Comparison of ENCODE assay signal across 8 cellular contexts in genomic region chr11:65861165-65861505, GRCh38. TPM values are rescaled to one million over a fixed set of nuclear protein-coding genes. Genes with fewer than 3 reads are reported as not detected.
A peak's percentile ranks its signal among the peaks of the same experiment; 100 is the strongest.
DNase-seq lines count a peak whose midpoint lies in the region.

No MANE protein-coding gene starts in this region.

- no peaks in the 10 kb centered on the region for H3K9me3 ChIP-seq in stomach smooth muscle (ENCODE audit: control insufficient read depth in 2 of 2, low read length in 2 of 2)

- H3K9ac ChIP-seq in stomach smooth muscle (ENCODE audit: low read length in 2 of 2): peak overlapping the region; percentile 85 to 98

- peaks cover 41 to 47% of the 10 kb centered on the region in 2 donors for H3K4me1 Mint-ChIP-seq in immature natural killer cell

- H3K27ac Mint-ChIP-seq in immature natural killer cell: peak overlapping the region in 5 of 6 donors; percentile 76 to 98 (median 82)

- peaks cover 10 to 21% (median 18%) of the 10 kb centered on the region in 3 donors for H3K27me3 Mint-ChIP-seq in immature natural killer cell (ENCODE audit: low read depth in 3 of 3)

- peak overlapping the region; percentile 80 for H3K27ac ChIP-seq in adipose tissue (ENCODE audit: low read depth, low read length)
- peak overlapping the region; percentile 100 for H3K27ac ChIP-seq in stomach smooth muscle (ENCODE audit: low read length)

- DNase-seq in NCI-H146 (lab: John Stamatoyannopoulos, UW): peak; percentile 42
- DNase-seq in NCI-H146 treated with DMSO at 0.1 percent for 48 hours (lab: John Stamatoyannopoulos, UW; ENCODE audit: unreplicated experiment): no peak
- DNase-seq in immature natural killer cell: no peak
- DNase-seq in MV-4-11 (lab: John Stamatoyannopoulos, UW): no peak
- DNase-seq in effector CD4-positive, alpha-beta T cell: no peak
- DNase-seq in stimulated activated CD4-positive, alpha-beta T cell treated with anti-CD3 and anti-CD28 coated beads, Interleukin-2, amount 100 ng/mL, for 24 hours: no peak

- H3K36me3 Mint-ChIP-seq in immature natural killer cell: peaks cover 9 to 16% (median 9%) of the 10 kb centered on the region in 3 donors

- H3K27me3 ChIP-seq in stomach smooth muscle (ENCODE audit: control insufficient read depth in 1 of 2, insufficient read depth in 2 of 2, low read length in 2 of 2): no peaks in the 10 kb centered on the region

- H3K9me3 Mint-ChIP-seq in immature natural killer cell: no peaks in the 10 kb centered on the region

- H3K4me3 ChIP-seq in stomach smooth muscle (ENCODE audit: low read length in 2 of 2): peak overlapping the region; percentile 87 to 98

- peak overlapping the region; percentile 91 to 98 (median 94) for H3K4me3 Mint-ChIP-seq in immature natural killer cell

- 10 to 12% (median 11%) methylated on average over 14 of the region's 14 CpGs for WGBS in adipose tissue, 3 donors

- peaks cover 55% of the 10 kb centered on the region for H3K4me1 ChIP-seq in stomach smooth muscle (ENCODE audit: control insufficient read depth, insufficient read depth, low read length)

- peaks cover 25 to 40% of the 10 kb centered on the region in 2 donors for H3K36me3 ChIP-seq in stomach smooth muscle (ENCODE audit: control insufficient read depth in 2 of 2, insufficient read depth in 2 of 2, low read length in 2 of 2)

RNA-seq across cellular contexts. Expression of gene MUS81, which starts 0.9 kb away (rescaled TPM):
- 10 to 100 TPM; 29.7 to 60.6 (median 40.3) TPM for polyA plus RNA-seq in adipose tissue
- polyA plus RNA-seq in immature natural killer cell: 10 to 100 TPM; 22.7 to 47.0 (median 32.2) TPM

RNA-seq across cellular contexts. Expression of gene CFL1, which starts 3.2 kb away (rescaled TPM):
- polyA plus RNA-seq in adipose tissue (100 to 1,000 TPM; 206 to 826 (median 597) TPM), immature natural killer cell (1,000 to 10,000 TPM; 2,883 to 4,279 (median 3,963) TPM)

RNA-seq across cellular contexts. Expression of gene EFEMP2, which starts 11.5 kb away (rescaled TPM):
- polyA plus RNA-seq in adipose tissue: 100 to 1,000 TPM in 1 of 3 donors, 10 to 100 TPM in 2; 16.6 to 103 (median 62.4) TPM
- 1 to 10 TPM; 1.6 to 6.3 (median 3.6) TPM for polyA plus RNA-seq in immature natural killer cell

RNA-seq across cellular contexts. Expression of gene CTSW, which starts 18.5 kb away (rescaled TPM):
- 1 to 10 TPM in 2 of 3 donors, under 1 TPM in 1; 0.26 to 2.7 (median 2.6) TPM for polyA plus RNA-seq in adipose tissue
- polyA plus RNA-seq in immature natural killer cell: 1,000 to 10,000 TPM; 2,066 to 3,052 (median 2,928) TPM

RNA-seq across cellular contexts. Expression of gene FIBP, which starts 27.1 kb away (rescaled TPM):
- 10 to 100 TPM; 31.2 to 68.7 (median 56.9) TPM for polyA plus RNA-seq in adipose tissue
- 100 to 1,000 TPM; 120 to 145 (median 141) TPM for polyA plus RNA-seq in immature natural killer cell
